8 cellular contexts compared by ENCODE assay signal in the genomic region with DNA sequence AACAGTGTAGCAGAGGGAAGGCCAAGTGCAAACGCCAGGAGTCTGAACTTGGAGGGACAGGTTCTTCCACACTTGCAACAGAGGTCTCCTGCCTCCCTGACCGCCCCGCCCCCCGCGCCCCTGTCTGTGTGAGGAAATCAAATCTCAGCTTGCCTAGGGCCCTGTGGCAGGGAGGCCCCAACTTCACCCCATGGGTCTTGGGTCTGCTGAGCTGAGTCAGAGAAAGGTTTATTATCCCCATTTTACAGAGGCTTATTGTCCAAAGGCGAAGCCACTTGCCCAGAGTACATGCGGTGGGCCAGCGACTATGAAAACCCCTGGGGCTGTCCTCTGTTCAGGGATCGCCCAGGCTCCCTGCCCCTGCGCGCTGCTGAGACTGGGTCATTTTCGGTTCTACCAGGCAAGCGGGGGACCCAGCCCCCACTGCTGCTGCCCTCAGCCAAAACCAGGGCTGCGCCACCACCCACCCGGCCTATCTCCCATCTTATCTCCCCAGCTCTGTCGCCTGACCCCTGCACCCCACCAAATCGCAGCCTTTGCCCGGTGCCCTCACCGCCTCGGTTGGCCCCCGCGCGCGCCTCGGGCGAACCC. TPM values are rescaled to one million over a fixed set of nuclear protein-coding genes. Genes with fewer than 3 reads are reported as not detected.
DNase-seq lines count a peak whose midpoint lies in the region; ATAC-seq and TF ChIP-seq lines count a peak whose summit lies in the region.

No MANE protein-coding gene starts in this region.

- peaks cover 11% of the 10 kb centered on the region for H3K4me1 ChIP-seq in mesodermal cell (ENCODE audit: control insufficient read depth, insufficient read depth, low read length, poor library complexity, severe bottlenecking)
- no peaks in the 10 kb centered on the region for H3K4me1 ChIP-seq in aorta (ENCODE audit: control insufficient read depth in 1 of 2, insufficient read depth in 2 of 2, low read length in 2 of 2)

- 48 to 66% methylated on average over 13 to 24 of the region's 26 CpGs for WGBS in mesodermal cell (ENCODE audit: insufficient coverage in 2 of 2), 2 experiments
- WGBS in aorta, 2 donors = 24 to 27% methylated on average over 26 of the region's 26 CpGs

- TF ChIP-seq CTCF in chondrocyte (IDR thresholded peaks at IDR 0.05) = no peak

- H3K4me1 Mint-ChIP-seq in activated naive CD4-positive, alpha-beta T cell treated with anti-CD3 and anti-CD28 coated beads, Interleukin-2, amount 10 ng/mL, durations not matched to agents 7 days and 5 days = peaks cover 44% of the 10 kb centered on the region
- peaks cover 17% of the 10 kb centered on the region for H3K4me1 Mint-ChIP-seq in chondrocyte (ENCODE audit: low read depth)

- H3K27ac ChIP-seq in mesodermal cell (ENCODE audit: low read depth, low read length, severe bottlenecking) (no peak overlapping the region), aorta (ENCODE audit: low read depth in 1 of 2, low read length in 2 of 2) (no peak overlapping the region)

- H3K9me3 ChIP-seq in mesodermal cell (ENCODE audit: control insufficient read depth, low read length) = no peaks in the 10 kb centered on the region
- no peaks in the 10 kb centered on the region for H3K9me3 ChIP-seq in aorta (ENCODE audit: control insufficient read depth, low read length)

- peak; percentile 24 for ATAC-seq in aorta (ENCODE audit: low FRiP score)

- H3K27ac Mint-ChIP-seq in activated naive CD4-positive, alpha-beta T cell treated with anti-CD3 and anti-CD28 coated beads, Interleukin-2, amount 10 ng/mL, durations not matched to agents 7 days and 5 days = peak overlapping the region; percentile 79
- H3K27ac Mint-ChIP-seq in chondrocyte (ENCODE audit: unreplicated experiment) = peak overlapping the region; percentile 41

- no peaks in the 10 kb centered on the region for H3K9me3 Mint-ChIP-seq in activated naive CD4-positive, alpha-beta T cell treated with anti-CD3 and anti-CD28 coated beads, Interleukin-2, amount 10 ng/mL, durations not matched to agents 7 days and 5 days
- H3K9me3 Mint-ChIP-seq in chondrocyte (ENCODE audit: low read depth) = no peaks in the 10 kb centered on the region

- H3K4me3 ChIP-seq in mesodermal cell (ENCODE audit: extremely low read depth, insufficient read depth, low read length, poor library complexity, severe bottlenecking) (peak overlapping the region; percentile 41), aorta (ENCODE audit: low read length in 2 of 2) (peak overlapping the region; percentile 85 to 89)

- peak; percentile 23 for DNase-seq in activated naive CD4-positive, alpha-beta T cell treated with anti-CD3 and anti-CD28 coated beads, Interleukin-2, amount 10 ng/mL, durations not matched to agents 7 days and 5 days
- no peak for DNase-seq in activated naive CD4-positive, alpha-beta T cell treated with Interleukin-2 at 50 U/mL for 16 hours
- DNase-seq in chondrocyte (ENCODE audit: low spot score) (no peak), aorta (peak in 1 of 2 donors; percentile 80), NCI-H2171 treated with DMSO at 0.1 percent for 48 hours (lab: John Stamatoyannopoulos, UW) (no peak), NCI-H128 (lab: John Stamatoyannopoulos, UW; ENCODE audit: unreplicated experiment) (no peak)
- no peak for DNase-seq in stimulated activated naive CD4-positive, alpha-beta T cell treated with Interleukin-2 at 50 U/mL for 16 hours (lab: John Stamatoyannopoulos, UW)

- CTCF ChIA-PET in activated naive CD4-positive, alpha-beta T cell treated with anti-CD3 and anti-CD28 coated beads, Interleukin-2, amount 10 ng/mL, durations not matched to agents 7 days and 5 days (lab: Charles Lee) = no interaction called here

- intact Hi-C loops in aorta (cut with DNase I) = loop anchor here in 1 of 2 donors (5.0 kb wide), 1 partner anchor 44 kb away; no protein-coding TSS in a partner anchor

- no peaks in the 10 kb centered on the region for H3K27me3 ChIP-seq in aorta (ENCODE audit: control insufficient read depth in 1 of 2, insufficient read depth in 2 of 2, low read length in 1 of 2)

- peaks cover 15% of the 10 kb centered on the region for H3K36me3 Mint-ChIP-seq in activated naive CD4-positive, alpha-beta T cell treated with anti-CD3 and anti-CD28 coated beads, Interleukin-2, amount 10 ng/mL, durations not matched to agents 7 days and 5 days
- H3K36me3 Mint-ChIP-seq in chondrocyte (ENCODE audit: low read depth) = no peaks in the 10 kb centered on the region

- H3K36me3 ChIP-seq in mesodermal cell (ENCODE audit: control insufficient read depth, insufficient read depth, low read length) = no peaks in the 10 kb centered on the region
- H3K36me3 ChIP-seq in aorta (ENCODE audit: control insufficient read depth in 1 of 2, insufficient read depth in 2 of 2, low read length in 1 of 2) = no peaks in the 10 kb centered on the region

- peak overlapping the region; percentile 80 for H3K4me3 Mint-ChIP-seq in activated naive CD4-positive, alpha-beta T cell treated with anti-CD3 and anti-CD28 coated beads, Interleukin-2, amount 10 ng/mL, durations not matched to agents 7 days and 5 days
- peak overlapping the region; percentile 66 for H3K4me3 Mint-ChIP-seq in chondrocyte (ENCODE audit: unreplicated experiment)

- peaks cover 55% of the 10 kb centered on the region for H3K27me3 Mint-ChIP-seq in activated naive CD4-positive, alpha-beta T cell treated with anti-CD3 and anti-CD28 coated beads, Interleukin-2, amount 10 ng/mL, durations not matched to agents 7 days and 5 days
- peaks cover 6% of the 10 kb centered on the region for H3K27me3 Mint-ChIP-seq in chondrocyte (ENCODE audit: low read depth)

RNA-seq across cellular contexts. Expression of gene CERS4, which starts 1.0 kb away (rescaled TPM):
- total RNA-seq in chondrocyte = 16.3 to 26.0 TPM (median 24.7 TPM) in 3 replicates
- polyA plus RNA-seq in mesodermal cell (2013, experiment 1 of 2) = 27.1 TPM
- polyA plus RNA-seq in mesodermal cell (2013, experiment 2 of 2) = 23.7 TPM
- 10 to 100 TPM; 23.6 to 33.7 TPM for total RNA-seq in aorta
- 10 to 100 TPM; 14.4 to 25.2 TPM for polyA plus RNA-seq in aorta

RNA-seq across cellular contexts. Expression of gene FBN3, which starts 58.8 kb away (rescaled TPM):
- total RNA-seq in chondrocyte (0.51 to 1.3 TPM (median 0.57 TPM) in 3 replicates), aorta (not detected)
- 15.2 TPM for polyA plus RNA-seq in mesodermal cell (2013, experiment 1 of 2)
- 12.2 TPM for polyA plus RNA-seq in mesodermal cell (2013, experiment 2 of 2)
- polyA plus RNA-seq in aorta = not detected
